Comparison of ENCODE assay signal across 1 cellular context in the genomic region with DNA sequence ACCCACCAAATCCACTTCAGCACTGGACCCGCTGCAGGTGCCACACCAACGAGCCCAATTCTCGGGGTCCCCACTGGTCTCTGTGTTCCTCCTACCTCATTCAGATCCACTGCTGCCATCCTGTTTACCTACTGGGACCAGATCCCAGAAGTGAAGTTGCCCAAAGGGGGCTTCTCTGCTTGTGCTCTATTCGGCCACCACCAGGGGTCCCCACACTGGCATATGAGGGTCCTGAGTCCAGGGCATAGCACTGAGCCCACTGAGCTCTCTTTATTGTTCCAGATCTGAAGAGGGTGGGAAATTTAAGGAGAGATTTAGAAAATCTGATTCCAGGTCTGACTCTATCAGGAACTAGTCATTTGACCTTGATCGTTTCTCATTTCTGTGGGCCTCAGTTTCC.
TF ChIP-seq lines count a peak whose summit lies in the region.

No MANE protein-coding gene starts in this region.

TF ChIP-seq in endothelial cell of umbilical vein, 7 proteins besides CTCF, POLR2A, EP300 and RAD21 (continued from another document):
- TF ChIP-seq, protein P1, sequence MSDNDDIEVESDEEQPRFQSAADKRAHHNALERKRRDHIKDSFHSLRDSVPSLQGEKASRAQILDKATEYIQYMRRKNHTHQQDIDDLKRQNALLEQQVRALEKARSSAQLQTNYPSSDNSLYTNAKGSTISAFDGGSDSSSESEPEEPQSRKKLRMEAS (IDR thresholded peaks at IDR 0.05; ENCODE audit: insufficient read depth, insufficient read length): no peak
- no peak for TF ChIP-seq FOS (IDR thresholded peaks at IDR 0.05; ENCODE audit: borderline replicate concordance, insufficient read depth, low read length)
- TF ChIP-seq MYC (IDR thresholded peaks at IDR 0.05; ENCODE audit: low read depth, low read length): no peak
